In genomic region chr1:178665579-178665978, GRCh38 we compare ENCODE assay signal across 18 cellular contexts. TPM values are rescaled to one million over a fixed set of nuclear protein-coding genes. Genes with fewer than 3 reads are reported as not detected.
A peak's percentile ranks its signal among the peaks of the same experiment; 100 is the strongest.
DNase-seq lines count a peak whose midpoint lies in the region; ATAC-seq, FAIRE-seq and TF ChIP-seq lines count a peak whose summit lies in the region.
"Had no signal": no experiment of that assay in that cellular context is flagged by ENCODE, and none has a peak within 500 bp of the region (broad histone marks: within the 10 kb centered on the region; RNA-seq: fewer than 3 reads in every experiment).

No MANE protein-coding gene starts in this region.

- no peaks in the 10 kb centered on the region for H3K9me3 Mint-ChIP-seq in activated naive CD8-positive, alpha-beta T cell treated with anti-CD3 and anti-CD28 coated beads for 36 hours
- no peaks in the 10 kb centered on the region for H3K9me3 Mint-ChIP-seq in activated naive CD8-positive, alpha-beta T cell treated with anti-CD3 and anti-CD28 coated beads, Interleukin-2, amount 50 U/mL, for 24 hours
- peaks cover 0 to 3% (median 0%) of the 10 kb centered on the region in 7 donors for H3K9me3 Mint-ChIP-seq in naive B cell
- H3K9me3 Mint-ChIP-seq: CD8-positive, alpha-beta T cell had no signal

- peak; percentile 13 for FAIRE-seq in HTR-8/SVneo (lab: Jason Lieb, UNC)

- H3K27me3 Mint-ChIP-seq in activated naive CD8-positive, alpha-beta T cell treated with anti-CD3 and anti-CD28 coated beads for 36 hours, result peaks cover 15% of the 10 kb centered on the region
- peaks cover 11% of the 10 kb centered on the region for H3K27me3 Mint-ChIP-seq in activated naive CD8-positive, alpha-beta T cell treated with anti-CD3 and anti-CD28 coated beads, Interleukin-2, amount 50 U/mL, for 24 hours
- no peaks in the 10 kb centered on the region for H3K27me3 Mint-ChIP-seq in naive B cell
- H3K27me3 Mint-ChIP-seq: IgD-negative memory B cell had no signal

- BruUV-seq in OCI-LY7 (replicated peaks; lab: Mats Ljungman, UMichigan), result no TSS peak

- no peaks in the 10 kb centered on the region for H3K36me3 Mint-ChIP-seq in activated naive CD8-positive, alpha-beta T cell treated with anti-CD3 and anti-CD28 coated beads for 36 hours
- no peaks in the 10 kb centered on the region for H3K36me3 Mint-ChIP-seq in activated naive CD8-positive, alpha-beta T cell treated with anti-CD3 and anti-CD28 coated beads, Interleukin-2, amount 50 U/mL, for 24 hours (ENCODE audit: low read depth)
- peaks cover 0 to 7% of the 10 kb centered on the region in 2 donors for H3K36me3 Mint-ChIP-seq in naive B cell
- H3K36me3 Mint-ChIP-seq: CD8-positive, alpha-beta T cell; IgD-negative memory B cell had no signal

- H3K4me1 ChIP-seq in OCI-LY7 (ENCODE audit: insufficient read depth, low read length, poor library complexity, severe bottlenecking), result peaks cover 55% of the 10 kb centered on the region
- H3K4me1 ChIP-seq in breast epithelium, result no peaks in the 10 kb centered on the region
- H3K4me1 ChIP-seq: Caco-2, HAP-1 had no signal

- no peaks in the 10 kb centered on the region for H3K9me3 ChIP-seq in OCI-LY7 (ENCODE audit: low read length)
- no peaks in the 10 kb centered on the region for H3K9me3 ChIP-seq in breast epithelium
- H3K9me3 ChIP-seq: BLaER1 treated with 17β-estradiol and CSF1 and Interleukin-3, amounts not matched to agents 10 nM and 100 nM; Caco-2; HAP-1 had no signal

- H3K36me3 ChIP-seq in OCI-LY7 (ENCODE audit: insufficient read depth, low read length) (no peaks in the 10 kb centered on the region), breast epithelium (no peaks in the 10 kb centered on the region)
- H3K36me3 ChIP-seq: BLaER1 treated with 17β-estradiol and CSF1 and Interleukin-3, amounts not matched to agents 10 nM and 100 nM; HAP-1 had no signal

- TF ChIP-seq CTCF in OCI-LY7 (conservative IDR thresholded peaks at IDR 0.05; ENCODE audit: low read length) (no peak), breast epithelium (IDR thresholded peaks at IDR 0.05) (no peak)

- no peaks in the 10 kb centered on the region for H4K20me1 ChIP-seq in OCI-LY7 (ENCODE audit: insufficient read depth, low read length)
- H4K20me1 ChIP-seq: BLaER1 treated with 17β-estradiol and CSF1 and Interleukin-3, amounts not matched to agents 10 nM and 100 nM had no signal

- POLR2A ChIA-PET in OCI-LY7 (lab: Charles Lee), result interaction anchor here (0.6 to 2.6 kb wide), 9 partner anchors 10 to 121 kb away, joined by 3 to 16 read pairs (median 3); no protein-coding TSS in a partner anchor

- H3K27ac ChIP-seq in OCI-LY7 (ENCODE audit: low read depth, low read length, poor library complexity, severe bottlenecking) (no peak overlapping the region), breast epithelium (no peak overlapping the region)
- H3K27ac ChIP-seq: 22Rv1; BLaER1 treated with 17β-estradiol and CSF1 and Interleukin-3, amounts not matched to agents 10 nM and 100 nM; GM23248 had no signal

- no peak overlapping the region for H3K4me3 ChIP-seq in OCI-LY7 (ENCODE audit: low read depth, low read length, poor library complexity, severe bottlenecking)
- no peak overlapping the region for H3K4me3 ChIP-seq in breast epithelium
- H3K4me3 ChIP-seq: BLaER1 treated with 17β-estradiol and CSF1 and Interleukin-3, amounts not matched to agents 10 nM and 100 nM; GM23248; HAP-1 had no signal

- H3K4me1 Mint-ChIP-seq in activated naive CD8-positive, alpha-beta T cell treated with anti-CD3 and anti-CD28 coated beads for 36 hours, result no peaks in the 10 kb centered on the region
- peaks cover 7% of the 10 kb centered on the region for H3K4me1 Mint-ChIP-seq in activated naive CD8-positive, alpha-beta T cell treated with anti-CD3 and anti-CD28 coated beads, Interleukin-2, amount 50 U/mL, for 24 hours
- H3K4me1 Mint-ChIP-seq in naive B cell, result peaks cover 54 to 88% (median 60%) of the 10 kb centered on the region in 3 donors

- TF ChIP-seq POLR2A in breast epithelium (IDR thresholded peaks at IDR 0.05), result no peak

- H3K4me2 ChIP-seq in OCI-LY7 (ENCODE audit: low read length), result no peak overlapping the region
- H3K4me2 ChIP-seq: BLaER1 treated with 17β-estradiol and CSF1 and Interleukin-3, amounts not matched to agents 10 nM and 100 nM had no signal

- no peaks in the 10 kb centered on the region for H3K79me2 ChIP-seq in OCI-LY7 (ENCODE audit: insufficient read depth, low read depth, low read length)

- intact Hi-C loops in OCI-LY7 (cut with micrococcal nuclease; ENCODE audit: unreplicated experiment), result loop anchor here (2.0 kb wide), 1 partner anchor 61 kb away; no protein-coding TSS in a partner anchor
- intact Hi-C loops in breast epithelium (cut with DNase I; ENCODE audit: low total_unique reads), result no loop called here

- CTCF ChIA-PET in OCI-LY7 (lab: Charles Lee; ENCODE audit: unreplicated experiment), result no interaction called here

- no peaks in the 10 kb centered on the region for H3K27me3 ChIP-seq in breast epithelium
- H3K27me3 ChIP-seq: BLaER1 treated with 17β-estradiol and CSF1 and Interleukin-3, amounts not matched to agents 10 nM and 100 nM had no signal

- peak overlapping the region; percentile 1 for H3K27ac Mint-ChIP-seq in activated naive CD8-positive, alpha-beta T cell treated with anti-CD3 and anti-CD28 coated beads for 36 hours
- no peak overlapping the region for H3K27ac Mint-ChIP-seq in activated naive CD8-positive, alpha-beta T cell treated with anti-CD3 and anti-CD28 coated beads, Interleukin-2, amount 50 U/mL, for 24 hours
- peak overlapping the region in 5 of 6 donors; percentile 29 to 83 (median 73) for H3K27ac Mint-ChIP-seq in naive B cell
- H3K27ac Mint-ChIP-seq: CD8-positive, alpha-beta T cell had no signal

- H3K4me3 Mint-ChIP-seq in activated naive CD8-positive, alpha-beta T cell treated with anti-CD3 and anti-CD28 coated beads for 36 hours, result no peak overlapping the region
- no peak overlapping the region for H3K4me3 Mint-ChIP-seq in activated naive CD8-positive, alpha-beta T cell treated with anti-CD3 and anti-CD28 coated beads, Interleukin-2, amount 50 U/mL, for 24 hours
- H3K4me3 Mint-ChIP-seq in naive B cell, result peak overlapping the region in 6 of 8 donors; percentile 2 to 53 (median 44)
- H3K4me3 Mint-ChIP-seq: CD8-positive, alpha-beta T cell had no signal

- ATAC-seq in activated naive CD8-positive, alpha-beta T cell treated with anti-CD3 and anti-CD28 coated beads, Interleukin-2, amount 50 U/mL, for 24 hours, result no peak
- no peak for ATAC-seq in naive B cell (ENCODE audit: low read depth in 2 of 2)
- ATAC-seq: CD8-positive, alpha-beta T cell had no signal

- no peaks in the 10 kb centered on the region for H3K9me2 ChIP-seq in OCI-LY7 (ENCODE audit: insufficient read depth, low read length)

- no peak for DNase-seq in activated naive CD8-positive, alpha-beta T cell treated with anti-CD3 and anti-CD28 coated beads for 36 hours
- no peak for DNase-seq in activated naive CD8-positive, alpha-beta T cell treated with anti-CD3 and anti-CD28 coated beads, Interleukin-2, amount 50 U/mL, for 24 hours
- no peak for DNase-seq in HTR-8/SVneo (ENCODE audit: insufficient read length, low spot score)
- DNase-seq in OCI-LY7 (ENCODE audit: low spot score), result no peak
- no peak for DNase-seq in naive B cell
- DNase-seq in breast epithelium (ENCODE audit: low spot score in 2 of 2), result no peak
- DNase-seq in D341Med (ENCODE audit: low spot score), result no peak
- no peak for DNase-seq in COLO829 (ENCODE audit: low spot score)
- DNase-seq: Caco-2; CD8-positive, alpha-beta T cell; DMS79 treated with DMSO at 0.1 percent for 48 hours; GF-D8; GM23248; KG1 had no signal

- H2AFZ ChIP-seq in OCI-LY7 (ENCODE audit: low read length), result peak overlapping the region; percentile 35; the same call in 1 of the 2 replicates
- H2AFZ ChIP-seq: GM23248 had no signal

RNA-seq across cellular contexts. Expression of gene RALGPS2, which starts 59.5 kb away (rescaled TPM):
- total RNA-seq in activated naive CD8-positive, alpha-beta T cell treated with anti-CD3 and anti-CD28 coated beads for 36 hours, result 1 to 10 TPM; 5.0 to 6.6 TPM
- total RNA-seq in OCI-LY7 (2014; rRNA removed; shearing (Covaris generic)), result 74.8 and 102 TPM in 2 replicates
- total RNA-seq in OCI-LY7 (2022) (91.6 and 94.5 TPM in 2 replicates), breast epithelium (10 to 100 TPM in 2 of 3 donors, 1 to 10 TPM in 1; 4.8 to 45.2 (median 43.3) TPM)
- polyA plus RNA-seq in naive B cell (ENCODE audit: low read depth in 6 of 6), result 100 to 1,000 TPM in 5 of 6 donors, 10 to 100 TPM in 1; 90.9 to 349 (median 298) TPM

Comparison
In these comparisons a context has a peak if more than half of its experiments do, and no peak if none do; other contexts are left out.
1. H3K4me3 Mint-ChIP-seq: peak in naive B cell (6 of 8); none in activated naive CD8-positive, alpha-beta T cell treated with anti-CD3 and anti-CD28 coated beads for 36 hours (single experiment) and activated naive CD8-positive, alpha-beta T cell treated with anti-CD3 and anti-CD28 coated beads, Interleukin-2, amount 50 U/mL, for 24 hours (single experiment).